In the genomic region with DNA sequence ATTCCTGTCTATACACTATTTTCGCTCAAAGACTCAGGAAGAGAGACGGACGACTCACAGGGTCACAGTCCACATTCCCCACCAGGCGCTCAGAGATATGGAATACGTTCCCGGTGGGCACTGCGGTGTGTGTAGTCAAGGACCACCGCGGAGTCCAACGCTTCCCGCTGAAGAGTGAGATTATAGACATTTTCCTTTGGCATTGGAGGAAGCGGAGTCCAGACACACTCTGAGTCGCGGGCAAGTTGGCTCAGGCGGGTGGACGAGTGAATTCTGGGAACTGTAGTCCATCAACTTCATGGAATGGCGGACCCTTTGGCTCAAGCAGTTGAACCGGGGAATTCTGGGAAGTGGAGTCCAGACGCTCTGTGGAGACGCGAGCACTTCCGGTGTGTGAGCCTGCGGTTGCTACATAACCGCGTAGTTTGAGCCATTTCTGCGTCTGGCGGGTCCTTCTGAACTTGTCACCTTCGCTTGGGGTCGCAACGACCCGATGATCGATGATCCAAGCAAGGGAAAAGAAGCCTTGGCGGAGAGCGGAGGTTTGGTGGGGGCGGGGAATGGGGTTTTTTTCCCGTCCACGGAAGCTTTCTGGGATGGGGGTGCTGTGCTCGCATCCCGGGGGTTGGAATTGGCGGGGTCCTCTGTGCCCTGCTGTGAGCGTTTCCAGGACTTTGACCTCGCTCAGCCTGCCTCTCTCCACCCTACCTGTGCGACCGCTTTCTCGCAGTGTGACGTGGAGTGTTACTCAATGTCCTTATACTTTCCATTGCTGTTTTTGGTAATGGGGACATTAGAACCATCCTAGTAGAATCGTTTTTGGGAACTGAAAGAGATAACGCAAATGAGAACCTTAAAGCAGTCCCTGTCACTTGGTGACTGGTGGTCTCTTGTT, we compare ENCODE assay signal across 1 cellular context.
TF ChIP-seq lines count a peak whose summit lies in the region.

A gene (plus strand): TSS at position 392 of the 895 bp plus-strand sequence. CDS start 4,122 bp downstream, outside the sequence.

TF ChIP-seq in K562, 482 proteins besides CTCF, POLR2A, EP300 and RAD21 (continued from another document):
- TF ChIP-seq, protein P1, sequence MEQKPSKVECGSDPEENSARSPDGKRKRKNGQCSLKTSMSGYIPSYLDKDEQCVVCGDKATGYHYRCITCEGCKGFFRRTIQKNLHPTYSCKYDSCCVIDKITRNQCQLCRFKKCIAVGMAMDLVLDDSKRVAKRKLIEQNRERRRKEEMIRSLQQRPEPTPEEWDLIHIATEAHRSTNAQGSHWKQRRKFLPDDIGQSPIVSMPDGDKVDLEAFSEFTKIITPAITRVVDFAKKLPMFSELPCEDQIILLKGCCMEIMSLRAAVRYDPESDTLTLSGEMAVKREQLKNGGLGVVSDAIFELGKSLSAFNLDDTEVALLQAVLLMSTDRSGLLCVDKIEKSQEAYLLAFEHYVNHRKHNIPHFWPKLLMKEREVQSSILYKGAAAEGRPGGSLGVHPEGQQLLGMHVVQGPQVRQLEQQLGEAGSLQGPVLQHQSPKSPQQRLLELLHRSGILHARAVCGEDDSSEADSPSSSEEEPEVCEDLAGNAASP (IDR thresholded peaks at IDR 0.05), result no peak
- TF ChIP-seq NR4A1 (CRISPR knock-in tag; IDR thresholded peaks at IDR 0.05) (no peak), NR4A1 (tag; IDR thresholded peaks at IDR 0.05) (no peak)
